In genomic region chr2:68357608-68358337, GRCh38 we compare ENCODE assay signal across 8 cellular contexts. TPM values are rescaled to one million over a fixed set of nuclear protein-coding genes. Genes with fewer than 3 reads are reported as not detected.
A peak's percentile ranks its signal among the peaks of the same experiment; 100 is the strongest.
DNase-seq lines count a peak whose midpoint lies in the region; ATAC-seq, FAIRE-seq and TF ChIP-seq lines count a peak whose summit lies in the region.

No MANE protein-coding gene starts in this region.

- H3K27me3 ChIP-seq in kidney epithelial cell (ENCODE audit: control insufficient read depth, insufficient read depth, low read length) = no peaks in the 10 kb centered on the region

- FAIRE-seq in GM18507 (lab: Jason Lieb, UNC) = peak; percentile 47

- ATAC-seq in HG02852 (IDR thresholded peaks at IDR 0.05; ENCODE audit: unreplicated experiment) = peak; percentile 46

- H3K4me3 ChIP-seq in kidney epithelial cell (ENCODE audit: low read depth, low read length) = no peak overlapping the region

- TF ChIP-seq CTCF in AG09319 (IDR thresholded peaks at IDR 0.05; ENCODE audit: low read depth, low read length) (peak; percentile 73), kidney epithelial cell (IDR thresholded peaks at IDR 0.05; ENCODE audit: insufficient read depth, low read length, poor library complexity, severe bottlenecking) (peak; percentile 30)

- no peaks in the 10 kb centered on the region for H3K36me3 ChIP-seq in kidney epithelial cell (ENCODE audit: control insufficient read depth, insufficient read depth, low read length)

- peak; percentile 41 for DNase-seq in AG09319 (ENCODE audit: extremely low read depth, low read depth)
- peak; percentile 20 for DNase-seq in GM18507 (ENCODE audit: extremely low spot score, insufficient read length, low read depth)
- peak; percentile 1 for DNase-seq in NCI-H2107 (lab: John Stamatoyannopoulos, UW)
- peak; percentile 31 for DNase-seq in astrocyte of the hippocampus (ENCODE audit: low read depth, low spot score)
- no peak for DNase-seq in kidney epithelial cell (ENCODE audit: low read depth)
- no peak for DNase-seq in stimulated activated CD4-positive, alpha-beta T cell treated with anti-CD3 and anti-CD28 coated beads, Interleukin-15, amount 100 ng/mL, for 24 hours
- no peak for DNase-seq in activated CD8-positive, alpha-beta memory T cell treated with anti-CD3 and anti-CD28 coated beads, Interleukin-2, amount 50 U/mL, for 4 hours

RNA-seq across cellular contexts. Expression of gene PLEK, which starts 7.3 kb away (rescaled TPM):
- not detected in 2 replicates for total RNA-seq in kidney epithelial cell

RNA-seq across cellular contexts. Expression of gene CNRIP1, which starts 38.0 kb away (rescaled TPM):
- total RNA-seq in kidney epithelial cell = 7.9 and 8.8 TPM in 2 replicates

Comparison
In these comparisons a context has a peak if more than half of its experiments do, and no peak if none do; other contexts are left out.
1. DNase-seq: peak in AG09319 (single experiment), GM18507 (single experiment), NCI-H2107 (single experiment) and astrocyte of the hippocampus (single experiment); none in kidney epithelial cell (single experiment), stimulated activated CD4-positive, alpha-beta T cell treated with anti-CD3 and anti-CD28 coated beads, Interleukin-15, amount 100 ng/mL, for 24 hours (single experiment) and activated CD8-positive, alpha-beta memory T cell treated with anti-CD3 and anti-CD28 coated beads, Interleukin-2, amount 50 U/mL, for 4 hours (single experiment).